16 cellular contexts compared by ENCODE assay signal in the genomic region with DNA sequence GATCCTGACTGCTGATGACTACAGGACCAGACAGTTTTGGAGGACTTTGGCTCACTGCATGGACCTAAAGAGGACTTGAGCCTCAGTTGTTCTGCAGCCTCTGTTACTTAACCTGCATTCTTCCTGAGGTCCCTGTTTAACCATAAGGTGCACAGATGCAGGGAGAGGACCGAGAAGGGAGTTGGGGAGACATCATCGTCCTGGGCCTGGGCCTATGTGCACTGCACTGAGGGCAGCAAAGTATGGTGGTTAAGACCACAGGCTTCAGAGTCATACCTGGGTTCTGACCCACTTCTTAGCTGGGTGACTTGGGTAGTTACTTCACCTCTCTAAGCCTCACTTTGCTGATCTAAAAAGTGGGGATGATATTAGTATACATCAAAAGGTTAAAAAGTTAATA. TPM values are rescaled to one million over a fixed set of nuclear protein-coding genes. Genes with fewer than 3 reads are reported as not detected.
DNase-seq lines count a peak whose midpoint lies in the region; ATAC-seq and TF ChIP-seq lines count a peak whose summit lies in the region.
"Had no signal": no experiment of that assay in that cellular context is flagged by ENCODE, and none has a peak within 500 bp of the region (broad histone marks: within the 10 kb centered on the region; RNA-seq: fewer than 3 reads in every experiment).

No MANE protein-coding gene starts in this region.

- peaks cover 5% of the 10 kb centered on the region for H3K27me3 Mint-ChIP-seq in endothelial cell (ENCODE audit: unreplicated experiment)
- H3K27me3 Mint-ChIP-seq: CD4-positive, CD25-positive, alpha-beta regulatory T cell had no signal

- no peak overlapping the region for H3K9ac ChIP-seq in colonic mucosa (ENCODE audit: low read depth in 2 of 2, low read length in 2 of 2)

- peak overlapping the region; percentile 39 for H3K4me3 Mint-ChIP-seq in endothelial cell (ENCODE audit: unreplicated experiment)
- H3K4me3 Mint-ChIP-seq: CD4-positive, CD25-positive, alpha-beta regulatory T cell; GM23338 had no signal

- peak; percentile 0 for DNase-seq in WERI-Rb-1
- DNase-seq in colonic mucosa = peak; percentile 3
- no peak for DNase-seq in endothelial cell (ENCODE audit: low spot score)
- DNase-seq in stomach = peak; percentile 11
- DNase-seq in cerebellar nuclear complex (lab: John Stamatoyannopoulos, UW) = no peak
- DNase-seq: ACHN; BE2C; C1 segment of cervical spinal cord; CD4-positive, CD25-positive, alpha-beta regulatory T cell; CD8-positive, alpha-beta memory T cell; COR-L47; DMS 273 treated with DMSO at 0.1 percent for 48 hours; HCEC 1CT had no signal

- no peaks in the 10 kb centered on the region for H3K9me3 ChIP-seq in WERI-Rb-1 (ENCODE audit: severe bottlenecking)
- H3K9me3 ChIP-seq in colonic mucosa = no peaks in the 10 kb centered on the region
- H3K9me3 ChIP-seq in stomach = peaks cover 0 to 14% (median 5%) of the 10 kb centered on the region in 4 donors

- peaks cover 5% of the 10 kb centered on the region for H3K4me1 Mint-ChIP-seq in endothelial cell (ENCODE audit: unreplicated experiment)
- H3K4me1 Mint-ChIP-seq: CD4-positive, CD25-positive, alpha-beta regulatory T cell; GM23338 had no signal

- H3K9me3 Mint-ChIP-seq in endothelial cell (ENCODE audit: unreplicated experiment) = peaks cover 4% of the 10 kb centered on the region

- no peaks in the 10 kb centered on the region for H3K4me1 ChIP-seq in colonic mucosa
- H3K4me1 ChIP-seq in stomach = no peaks in the 10 kb centered on the region
- H3K4me1 ChIP-seq: BE2C had no signal

- H3K27me3 ChIP-seq in WERI-Rb-1 (ENCODE audit: insufficient read depth, low read depth, severe bottlenecking) (no peaks in the 10 kb centered on the region), colonic mucosa (no peaks in the 10 kb centered on the region), stomach (no peaks in the 10 kb centered on the region)
- H3K27me3 ChIP-seq: BE2C had no signal

- no peak for TF ChIP-seq CTCF in WERI-Rb-1 (IDR thresholded peaks at IDR 0.05; ENCODE audit: low read depth, low read length)
- TF ChIP-seq CTCF in colonic mucosa (IDR thresholded peaks at IDR 0.05) = no peak
- no peak for TF ChIP-seq CTCF in endothelial cell (IDR thresholded peaks at IDR 0.05; ENCODE audit: unreplicated experiment)
- no peak for TF ChIP-seq CTCF in stomach (IDR thresholded peaks at IDR 0.05)

- ATAC-seq in GM18498 (IDR thresholded peaks at IDR 0.05; ENCODE audit: unreplicated experiment) = no peak
- ATAC-seq: GM23338 had no signal

- no peak for TF ChIP-seq EP300 in stomach (IDR thresholded peaks at IDR 0.05)

- WGBS in stomach, 5 donors = 76 to 91% (median 87%) methylated on average over 2 of the region's 2 CpGs

- H3K27ac Mint-ChIP-seq in endothelial cell (ENCODE audit: unreplicated experiment) = no peak overlapping the region
- H3K27ac Mint-ChIP-seq: CD4-positive, CD25-positive, alpha-beta regulatory T cell; CD8-positive, alpha-beta memory T cell; GM23338 had no signal

- intact Hi-C loops in colonic mucosa (cut with DNase I) = no loop called here
- intact Hi-C loops in stomach (cut with DNase I; ENCODE audit: low total_unique reads) = no loop called here

- peaks cover 6% of the 10 kb centered on the region for H3K36me3 Mint-ChIP-seq in endothelial cell (ENCODE audit: low read depth, unreplicated experiment)
- H3K36me3 Mint-ChIP-seq: CD4-positive, CD25-positive, alpha-beta regulatory T cell had no signal

- H3K4me3 ChIP-seq in WERI-Rb-1 (ENCODE audit: low read depth, low read length) (no peak overlapping the region), colonic mucosa (no peak overlapping the region), stomach (no peak overlapping the region)
- H3K4me3 ChIP-seq: GM23338 had no signal

- H3K36me3 ChIP-seq in WERI-Rb-1 (no peaks in the 10 kb centered on the region), colonic mucosa (no peaks in the 10 kb centered on the region), stomach (peaks cover 0 to 22% (median 2%) of the 10 kb centered on the region in 4 donors)
- H3K36me3 ChIP-seq: BE2C had no signal

- no peak for TF ChIP-seq POLR2A in stomach (IDR thresholded peaks at IDR 0.05)

- H3K27ac ChIP-seq in WERI-Rb-1 (no peak overlapping the region), colonic mucosa (no peak overlapping the region), stomach (no peak overlapping the region)

RNA-seq across cellular contexts. Expression of gene KY, which starts 21.9 kb away (rescaled TPM):
- total RNA-seq in colonic mucosa (under 1 TPM; 0.32 to 0.44 TPM), endothelial cell (ENCODE audit: unreplicated experiment) (not detected), stomach (1 to 10 TPM in 1 of 5 donors, under 1 TPM in 1, not detected in 3; 0.55 to 3.6 TPM)
- polyA plus RNA-seq in stomach = under 1 TPM; 0.12 to 0.31 (median 0.25) TPM
- total RNA-seq: CD4-positive, CD25-positive, alpha-beta regulatory T cell; CD8-positive, alpha-beta memory T cell; GM23338; HT-29 had no signal
- polyA plus RNA-seq: CD4-positive, CD25-positive, alpha-beta regulatory T cell; GM23338 had no signal

Comparison
In these comparisons a context has a peak if more than half of its experiments do, and no peak if none do; other contexts are left out.
1. DNase-seq: peak in WERI-Rb-1 (single experiment), colonic mucosa (single experiment) and stomach (single experiment); none in endothelial cell (single experiment) and cerebellar nuclear complex (0 of 2).